ENCODE assay signal across 24 cellular contexts in genomic region chr1:115685029-115685705, GRCh38. TPM values are rescaled to one million over a fixed set of nuclear protein-coding genes. Genes with fewer than 3 reads are reported as not detected.
DNase-seq lines count a peak whose midpoint lies in the region; ATAC-seq and TF ChIP-seq lines count a peak whose summit lies in the region.
"Had no signal": no experiment of that assay in that cellular context is flagged by ENCODE, and none has a peak within 500 bp of the region (broad histone marks: within the 10 kb centered on the region; RNA-seq: fewer than 3 reads in every experiment).

No MANE protein-coding gene starts in this region.

- no peak overlapping the region for H2BK5ac ChIP-seq in mesendoderm (ENCODE audit: low read length)

- no peak overlapping the region for H2BK120ac ChIP-seq in mesendoderm (ENCODE audit: low read depth, low read length)

- H3K4me1 ChIP-seq in DND-41 (ENCODE audit: insufficient read depth, low read length) (peaks cover 8% of the 10 kb centered on the region), HEK293 (ENCODE audit: control insufficient read depth, insufficient read depth, low read length) (no peaks in the 10 kb centered on the region), mesendoderm (ENCODE audit: control insufficient read depth, low read depth, low read length) (no peaks in the 10 kb centered on the region)
- H3K4me1 ChIP-seq: Peyer's patch had no signal

- H3K23ac ChIP-seq in mesendoderm (ENCODE audit: low read length) = no peak overlapping the region

- no peak overlapping the region for H2BK15ac ChIP-seq in mesendoderm (replicated peaks; ENCODE audit: low read depth)

- POLR2A ChIA-PET in HEK293 (lab: Yijun Ruan, JAX) = no interaction called here

- no peak overlapping the region for H3K4ac ChIP-seq in mesendoderm (ENCODE audit: low read depth, low read length)

- H3K4me3 ChIP-seq in DND-41 (ENCODE audit: low read depth in 1 of 2, low read length in 2 of 2) (no peak overlapping the region), HEK293 (ENCODE audit: low read depth, low read length) (no peak overlapping the region), mesendoderm (ENCODE audit: low read length) (no peak overlapping the region)
- H3K4me3 ChIP-seq: Peyer's patch, SK-N-MC had no signal

- peaks cover 6% of the 10 kb centered on the region for H3K79me1 ChIP-seq in mesendoderm (ENCODE audit: low read length)

- H3K36me3 ChIP-seq in DND-41 (ENCODE audit: insufficient read depth, low read length) = peaks cover 53% of the 10 kb centered on the region
- H3K36me3 ChIP-seq in HEK293 (ENCODE audit: control insufficient read depth in 2 of 2, insufficient read depth in 1 of 2, low read length in 2 of 2) = peaks cover 16 to 68% of the 10 kb centered on the region in 2 experiments; a peak in 2 of 3 replicates
- H3K36me3 ChIP-seq in mesendoderm (ENCODE audit: control insufficient read depth, insufficient read depth, low read length) = peaks cover 19% of the 10 kb centered on the region

- no peak for TF ChIP-seq CTCF in DND-41 (IDR thresholded peaks at IDR 0.05; ENCODE audit: borderline replicate concordance, extremely low read depth, low read length, poor library complexity, severe bottlenecking)
- TF ChIP-seq CTCF in HEK293 (tag by site-specific recombination; IDR thresholded peaks at IDR 0.05) = no peak

- H3K27ac ChIP-seq in DND-41 (ENCODE audit: low read length) (peak overlapping the region; percentile 39; the same call in 1 of the 2 replicates), HEK293 (ENCODE audit: extremely low read depth, low read depth, low read length) (no peak overlapping the region), mesendoderm (ENCODE audit: low read depth, low read length) (no peak overlapping the region)
- H3K27ac ChIP-seq: C4-2B, Peyer's patch, SK-N-MC had no signal

- no peak overlapping the region for H3K4me2 ChIP-seq in DND-41 (ENCODE audit: insufficient read depth, low read length)
- no peak overlapping the region for H3K4me2 ChIP-seq in mesendoderm (ENCODE audit: low read length)

- CTCF ChIA-PET in HEK293 (lab: Yijun Ruan, JAX) = interaction anchor here (1.9 kb wide), 1 partner anchor 22 kb away, joined by 9 read pairs; no protein-coding TSS in a partner anchor

- no peak overlapping the region for H4K5ac ChIP-seq in mesendoderm (ENCODE audit: low read length)

- H3K9ac ChIP-seq in DND-41 (ENCODE audit: low read depth, low read length) (no peak overlapping the region; the same call in 1 of the 2 replicates), mesendoderm (ENCODE audit: low read length) (no peak overlapping the region)

- H4K8ac ChIP-seq in mesendoderm (ENCODE audit: low read depth, low read length) = no peak overlapping the region

- H3K56ac ChIP-seq in mesendoderm (ENCODE audit: low read length) = no peak overlapping the region

- H2AFZ ChIP-seq in DND-41 (ENCODE audit: low read depth, low read length) = no peak overlapping the region

- no peak overlapping the region for H3K18ac ChIP-seq in mesendoderm (ENCODE audit: low read length)

- H3K27me3 ChIP-seq in DND-41 (ENCODE audit: insufficient read depth, low read length, poor library complexity) = no peaks in the 10 kb centered on the region
- H3K27me3 ChIP-seq in mesendoderm (ENCODE audit: insufficient read depth, low read length, poor library complexity) = no peaks in the 10 kb centered on the region
- H3K27me3 ChIP-seq: Peyer's patch had no signal

- no peaks in the 10 kb centered on the region for H3K79me2 ChIP-seq in DND-41 (ENCODE audit: insufficient read depth, low read length)
- H3K79me2 ChIP-seq in mesendoderm (ENCODE audit: control insufficient read depth, insufficient read depth, low read length) = peaks cover 2% of the 10 kb centered on the region

- H2AK5ac ChIP-seq in mesendoderm (ENCODE audit: low read length) = no peak overlapping the region

- H4K20me1 ChIP-seq in DND-41 (ENCODE audit: insufficient read depth, low read length) = no peaks in the 10 kb centered on the region

- DNase-seq in DND-41 (peak; percentile 42), SW480 (ENCODE audit: low spot score) (peak; percentile 36), mesendoderm (peak; percentile 61), ureter (ENCODE audit: low spot score) (no peak)
- DNase-seq: CD8-positive, alpha-beta memory T cell; DMS 273 treated with DMSO at 0.1 percent for 48 hours; DMS79; GF-D8; HCEC 1CT; KBM-7; MV-4-11; NCI-H1105 treated with DMSO at 0.1 percent for 48 hours; NCI-H2029; NCI-H2227 treated with DMSO at 0.1 percent for 48 hours; NCI-H510A; NCI-H69; Peyer's patch; SIG-M5 had no signal

- WGBS in mesendoderm (ENCODE audit: extremely low coverage, insufficient coverage, low lambda C conversion rate) = no CpG with 5 or more reads among the region's 14 CpGs

- peak; percentile 76 for ATAC-seq in DND-41 (ENCODE audit: insufficient read depth, low read depth)
- ATAC-seq in HG03025 (IDR thresholded peaks at IDR 0.05; ENCODE audit: low FRiP score, unreplicated experiment) = no peak
- ATAC-seq in HG02763 (IDR thresholded peaks at IDR 0.05; ENCODE audit: unreplicated experiment) = no peak
- ATAC-seq: HepG2 had no signal

- H3K9me3 ChIP-seq in DND-41 (ENCODE audit: insufficient read depth, low read length, severe bottlenecking) (no peaks in the 10 kb centered on the region), HEK293 (ENCODE audit: control insufficient read depth, insufficient read depth, low read depth, low read length) (no peaks in the 10 kb centered on the region)
- H3K9me3 ChIP-seq: Peyer's patch had no signal

TF ChIP-seq in HEK293, 187 proteins besides CTCF, POLR2A, EP300 and RAD21:
- TF ChIP-seq ZBTB17 (tag by site-specific recombination; IDR thresholded peaks at IDR 0.05) (0 out of 2 replicates have a peak, but pooled peaks have one; percentile 29), ZNF394 (tag by site-specific recombination; IDR thresholded peaks at IDR 0.05; ENCODE audit: borderline replicate concordance) (no peak), REST (tag by site-specific recombination; IDR thresholded peaks at IDR 0.05) (no peak), ZXDB (tag by site-specific recombination; IDR thresholded peaks at IDR 0.05) (no peak)
TF ChIP-seq in HEK293: peak in this region for 1.

RNA-seq across cellular contexts. Expression of gene VANGL1, which starts 43.4 kb away (rescaled TPM):
- 71.3 TPM for polyA plus RNA-seq in mesendoderm (2013, experiment 1 of 2)
- polyA plus RNA-seq in mesendoderm (2013, experiment 2 of 2) = 69.6 TPM
- total RNA-seq in ureter = 19.2 TPM
